Comparison of ENCODE assay signal across 20 cellular contexts in the genomic region with DNA sequence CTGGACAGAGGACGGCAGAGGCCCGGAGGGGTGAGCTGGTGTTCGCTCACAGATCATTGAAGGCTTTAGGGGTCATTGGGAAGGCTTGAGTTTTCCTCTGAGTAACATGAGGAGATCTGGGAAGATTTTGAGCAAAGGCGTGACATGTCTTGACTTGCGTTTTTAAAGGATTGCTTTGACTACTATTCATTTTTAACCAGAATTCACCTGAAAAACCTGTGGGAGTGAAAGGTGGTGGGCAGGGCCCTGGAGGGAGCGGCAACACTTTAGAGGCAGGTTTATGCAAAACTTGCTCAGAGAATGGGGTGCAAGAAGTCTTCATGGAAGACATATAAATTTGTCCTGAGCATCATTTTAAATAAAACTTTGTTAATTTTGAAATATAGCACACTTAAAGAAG.
DNase-seq lines count a peak whose midpoint lies in the region; ATAC-seq, FAIRE-seq and TF ChIP-seq lines count a peak whose summit lies in the region.
"Had no signal": no experiment of that assay in that cellular context is flagged by ENCODE, and none has a peak within 500 bp of the region (broad histone marks: within the 10 kb centered on the region; RNA-seq: fewer than 3 reads in every experiment).

No MANE protein-coding gene starts in this region.

- peak overlapping the region; percentile 52; the same call in 1 of the 2 replicates for H2BK5ac ChIP-seq in H1 (ENCODE audit: low read depth, low read length)

- H3K4me1 ChIP-seq in H1 (replicated peaks in 1 of 4; ENCODE audit: control insufficient read depth in 3 of 4, insufficient read depth in 4 of 4, low read length in 3 of 4) = peaks cover 0 to 5% (median under 1%) of the 10 kb centered on the region in 4 experiments; a peak in 3 of 7 replicates
- H3K4me1 ChIP-seq in left lung = no peaks in the 10 kb centered on the region

- POLR2A ChIA-PET in RWPE1 (lab: Yijun Ruan, JAX; ENCODE audit: low non-redundant PET) = no interaction called here
- POLR2A ChIA-PET in H1 (lab: Charles Lee; ENCODE audit: partially characterized antibody) = no interaction called here

- H3K79me2 ChIP-seq in H1 (ENCODE audit: control insufficient read depth in 1 of 2, insufficient read depth in 2 of 2, low read length in 2 of 2) = no peaks in the 10 kb centered on the region

- peak overlapping the region; percentile 74; the same call in 1 of the 2 replicates for H2AFZ ChIP-seq in H1 (ENCODE audit: low read length)

- CTCF ChIA-PET in RWPE1 (lab: Yijun Ruan, JAX) (no interaction called here), H1 (lab: Charles Lee; ENCODE audit: partially characterized antibody) (interaction anchor here (1.1 to 3.2 kb wide), 4 partner anchors 11 to 45 kb away, joined by 3 to 45 read pairs (median 16); no protein-coding TSS in a partner anchor)

- no peak overlapping the region for H4K91ac ChIP-seq in H1 (replicated peaks; ENCODE audit: insufficient read length, low read length)

- no peak overlapping the region for H4K5ac ChIP-seq in H1 (ENCODE audit: insufficient read length, low read depth, low read length)

- H3K4me3 Mint-ChIP-seq in neural crest cell = no peak overlapping the region
- H3K4me3 Mint-ChIP-seq: CD8-positive, alpha-beta T cell had no signal

- H3K9ac ChIP-seq in H1 (replicated peaks in 1 of 4; ENCODE audit: extremely low read depth in 1 of 4, low read depth in 3 of 4, low read length in 3 of 4) = no peak overlapping the region

- H3K14ac ChIP-seq in H1 (ENCODE audit: insufficient read length) = no peak overlapping the region

- ATAC-seq in left lung = no peak
- ATAC-seq: CD8-positive, alpha-beta T cell; K562 had no signal

- TF ChIP-seq CTCF in RWPE1 (conservative IDR thresholded peaks at IDR 0.05; ENCODE audit: low read depth) (no peak), H1 (IDR thresholded peaks at IDR 0.05; ENCODE audit: control extremely low read depth in 1 of 3, insufficient read depth in 1 of 3, low read depth in 1 of 3, low read length in 3 of 3) (no peak), neural crest cell (conservative IDR thresholded peaks at IDR 0.05) (no peak), left lung (IDR thresholded peaks at IDR 0.05) (no peak)

- peaks cover 3% of the 10 kb centered on the region for H3K9me3 Mint-ChIP-seq in neural crest cell
- H3K9me3 Mint-ChIP-seq: CD8-positive, alpha-beta T cell had no signal

- H2BK15ac ChIP-seq in H1 (ENCODE audit: low read length) = 0 out of 2 replicates have a peak overlapping the region, but pooled peaks have one; percentile 63

- H3K36me3 Mint-ChIP-seq in neural crest cell (ENCODE audit: low read depth) = no peaks in the 10 kb centered on the region
- H3K36me3 Mint-ChIP-seq: CD8-positive, alpha-beta T cell had no signal

- no peaks in the 10 kb centered on the region for H3K27me3 Mint-ChIP-seq in neural crest cell (ENCODE audit: low read depth)

- H4K20me1 ChIP-seq in H1 (replicated peaks in 1 of 2; ENCODE audit: control insufficient read depth in 1 of 2, insufficient read depth in 2 of 2, low read length in 2 of 2) = no peaks in the 10 kb centered on the region

- H4K8ac ChIP-seq in H1 (ENCODE audit: extremely low read depth, insufficient read depth, low read length) = no peak overlapping the region

- H3K4me3 ChIP-seq in H1 (ENCODE audit: extremely low read depth in 1 of 4, insufficient read depth in 2 of 4, low read depth in 3 of 4, low read length in 4 of 4) (no peak overlapping the region), left lung (no peak overlapping the region)
- H3K4me3 ChIP-seq: K562 had no signal

- H3K27ac Mint-ChIP-seq in neural crest cell (ENCODE audit: unreplicated experiment) = peak overlapping the region; percentile 53
- H3K27ac Mint-ChIP-seq: CD8-positive, alpha-beta T cell had no signal

- no peak overlapping the region for H3K4ac ChIP-seq in H1 (replicated peaks; ENCODE audit: insufficient read length, low read depth, low read length)

- no peak for TF ChIP-seq EP300 in H1 (IDR thresholded peaks at IDR 0.05; ENCODE audit: borderline replicate concordance in 1 of 2, low read depth in 2 of 2, low read length in 2 of 2)

- TF ChIP-seq POLR2A in H1 (IDR thresholded peaks at IDR 0.05; ENCODE audit: control extremely low read depth in 1 of 2, low read depth in 2 of 2, low read length in 2 of 2) = no peak

- H3K4me2 ChIP-seq in H1 (ENCODE audit: insufficient read depth in 1 of 2, low read depth in 2 of 2, low read length in 2 of 2) = no peak overlapping the region

- FAIRE-seq in H1 (lab: Jason Lieb, UNC) = no peak
- FAIRE-seq: GM12892, K562 had no signal

- no peaks in the 10 kb centered on the region for H3K79me1 ChIP-seq in H1 (ENCODE audit: low read depth, low read length)

- 86% methylated on average over 6 of the region's 6 CpGs; no CpG with 5 or more reads in 1 of the 2 experiments for WGBS in H1 (ENCODE audit: extremely low coverage in 1 of 2, insufficient coverage in 1 of 2, insufficient read length in 1 of 2, insufficient replicate concordance in 2 of 2, low coverage in 1 of 2, low lambda C conversion rate in 2 of 2, missing lambda C conversion rate in 1 of 2), 2 experiments

- TF ChIP-seq RAD21 in H1 (IDR thresholded peaks at IDR 0.05 in 1 of 2, conservative IDR thresholded peaks at IDR 0.05 in 1 of 2; ENCODE audit: low read depth in 2 of 2, low read length in 2 of 2) = no peak

- no peak overlapping the region for H3K56ac ChIP-seq in H1 (replicated peaks; ENCODE audit: insufficient read length, low read depth, low read length)

- H2AK5ac ChIP-seq in H1 (ENCODE audit: low read depth, low read length) = no peak overlapping the region

- H3K4me1 Mint-ChIP-seq in neural crest cell = peaks cover 4% of the 10 kb centered on the region

- H2BK120ac ChIP-seq in H1 (replicated peaks; ENCODE audit: low read depth, low read length) = no peak overlapping the region

- H3K9me3 ChIP-seq in H1 (ENCODE audit: insufficient read depth in 2 of 2, low read depth in 1 of 2, low read length in 1 of 2) (no peaks in the 10 kb centered on the region), left lung (no peaks in the 10 kb centered on the region)

- H3K27me3 ChIP-seq in H1 (replicated peaks in 1 of 4; ENCODE audit: control insufficient read depth in 3 of 4, extremely low read depth in 1 of 4, insufficient read depth in 3 of 4, low read length in 3 of 4) = no peaks in the 10 kb centered on the region
- H3K27me3 ChIP-seq in left lung = no peaks in the 10 kb centered on the region

- H3K18ac ChIP-seq in H1 (ENCODE audit: extremely low read depth, low read length) = no peak overlapping the region

- intact Hi-C loops in left lung (cut with DNase I) = no loop called here

- no peaks in the 10 kb centered on the region for H3K36me3 ChIP-seq in H1 (ENCODE audit: control insufficient read depth in 2 of 4, insufficient read depth in 4 of 4, low read length in 3 of 4)
- H3K36me3 ChIP-seq in left lung = no peaks in the 10 kb centered on the region

- H2BK20ac ChIP-seq in H1 (ENCODE audit: low read length) = no peak overlapping the region

- H3K27ac ChIP-seq in RWPE1 (no peak overlapping the region), H1 (ENCODE audit: low read depth, low read length) (no peak overlapping the region), left lung (no peak overlapping the region)

- 0 out of 2 replicates have a peak overlapping the region, but pooled peaks have one; percentile 68 for H2BK12ac ChIP-seq in H1 (ENCODE audit: low read depth, low read length)

- DNase-seq in RWPE1 (ENCODE audit: low spot score) (peak; percentile 14), H1 (ENCODE audit: low read depth in 1 of 2, low spot score in 2 of 2) (no peak), neural crest cell (ENCODE audit: low read depth, low spot score) (no peak), left lung (no peak), AG20443 (ENCODE audit: low spot score) (no peak), NCI-H128 (lab: John Stamatoyannopoulos, UW; ENCODE audit: unreplicated experiment) (no peak)
- DNase-seq in activated CD4-positive, CD25-positive, alpha-beta regulatory T cell (lab: John Stamatoyannopoulos, UW) = no peak
- DNase-seq: C1 segment of cervical spinal cord; Calu3; CD8-positive, alpha-beta T cell; DMS153; MM.1S; NCI-H1048; NCI-H146; NCI-H2029 treated with DMSO at 0.1 percent for 48 hours; NCI-H226; NCI-H510A treated with DMSO at 0.1 percent for 48 hours; NCI-H748 treated with DMSO at 0.1 percent for 48 hours had no signal

- H3K23me2 ChIP-seq in H1 (ENCODE audit: low read depth, low read length) = no peaks in the 10 kb centered on the region

- no peak overlapping the region for H3K23ac ChIP-seq in H1 (ENCODE audit: insufficient read length)

TF ChIP-seq in H1, 55 proteins besides CTCF, POLR2A, EP300 and RAD21:
- TF ChIP-seq POU5F1 (IDR thresholded peaks at IDR 0.05; ENCODE audit: low read depth, low read length) (no peak), TAF7 (optimal IDR thresholded peaks at IDR 0.05; ENCODE audit: borderline replicate concordance, low read depth, low read length) (no peak), RBBP5 (IDR thresholded peaks at IDR 0.05; ENCODE audit: borderline replicate concordance, low read depth, low read length) (no peak), CBX8 (IDR thresholded peaks at IDR 0.05; ENCODE audit: borderline replicate concordance, low read depth, low read length) (no peak), FOSL1 (IDR thresholded peaks at IDR 0.05; ENCODE audit: insufficient read depth, low read depth, low read length) (no peak), HDAC2 (IDR thresholded peaks at IDR 0.05; ENCODE audit: borderline replicate concordance in 1 of 2, low read depth in 2 of 2, low read length in 2 of 2) (no peak), ASH2L (IDR thresholded peaks at IDR 0.05; ENCODE audit: low read length) (no peak), BACH1 (IDR thresholded peaks at IDR 0.05; ENCODE audit: low read length) (no peak), SP1 (IDR thresholded peaks at IDR 0.05; ENCODE audit: low read depth, low read length) (no peak), ZNF274 (IDR thresholded peaks at IDR 0.05; ENCODE audit: borderline replicate concordance, extremely low read depth, low read length) (no peak), EGR1 (IDR thresholded peaks at IDR 0.05; ENCODE audit: borderline replicate concordance, low read depth, low read length) (no peak), TCF12 (IDR thresholded peaks at IDR 0.05; ENCODE audit: low read depth, low read length) (no peak), CTBP2 (IDR thresholded peaks at IDR 0.05; ENCODE audit: borderline replicate concordance, insufficient read depth, insufficient read length, low read length) (no peak), SIRT6 (IDR thresholded peaks at IDR 0.05; ENCODE audit: low read length) (no peak), SIN3A (conservative IDR thresholded peaks at IDR 0.05 in 1 of 2, IDR thresholded peaks at IDR 0.05 in 1 of 2; ENCODE audit: low read depth in 1 of 2, low read length in 2 of 2) (no peak), SUZ12 (IDR thresholded peaks at IDR 0.05; ENCODE audit: low read length) (no peak), NRF1 (IDR thresholded peaks at IDR 0.05; ENCODE audit: low read depth, low read length) (no peak), TBP (IDR thresholded peaks at IDR 0.05; ENCODE audit: low read depth, low read length) (no peak)
- TF ChIP-seq, protein P1, sequence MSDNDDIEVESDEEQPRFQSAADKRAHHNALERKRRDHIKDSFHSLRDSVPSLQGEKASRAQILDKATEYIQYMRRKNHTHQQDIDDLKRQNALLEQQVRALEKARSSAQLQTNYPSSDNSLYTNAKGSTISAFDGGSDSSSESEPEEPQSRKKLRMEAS (IDR thresholded peaks at IDR 0.05) = no peak
